ENCODE assay signal across 16 cellular contexts in genomic region chr19:19649159-19649558, GRCh38. TPM values are rescaled to one million over a fixed set of nuclear protein-coding genes. Genes with fewer than 3 reads are reported as not detected.
"Had no signal": no experiment of that assay in that cellular context is flagged by ENCODE, and none has a peak within 500 bp of the region (broad histone marks: within the 10 kb centered on the region; RNA-seq: fewer than 3 reads in every experiment).

No MANE protein-coding gene starts in this region.

- H3K27ac ChIP-seq: dorsolateral prefrontal cortex, esophagus muscularis mucosa, right atrium auricular region, tibial nerve, uterus had no signal

- H3K4me3 ChIP-seq: dorsolateral prefrontal cortex, esophagus muscularis mucosa, right atrium auricular region, tibial nerve, uterus had no signal

- H3K4me1 Mint-ChIP-seq: activated B cell treated with CpG ODN at 0.5 μM for 24 hours had no signal

- H3K36me3 ChIP-seq: uterus had no signal

- H3K4me1 ChIP-seq: uterus had no signal

- DNase-seq: activated B cell treated with CpG ODN at 0.5 μM for 24 hours; activated CD4-positive, alpha-beta T cell treated with anti-CD3 and anti-CD28 coated beads for 48 hours; activated T-cell treated with anti-CD3 and anti-CD28 coated beads for 4 hours; dorsolateral prefrontal cortex; islet precursor cell; naive B cell; nucleus accumbens; stimulated activated CD4-positive, alpha-beta T cell treated with anti-CD3 and anti-CD28 coated beads, Interleukin-4, amount 100 ng/mL, for 1 hour; stimulated activated naive CD4-positive, alpha-beta T cell treated with Interleukin-2 at 50 U/mL for 16 hours; substantia nigra had no signal

- H3K27ac Mint-ChIP-seq: activated B cell treated with CpG ODN at 0.5 μM for 24 hours, progenitor cell of endocrine pancreas had no signal

- H3K9me3 ChIP-seq: esophagus muscularis mucosa, right atrium auricular region, tibial nerve, uterus had no signal

- H3K27me3 ChIP-seq: dorsolateral prefrontal cortex, esophagus muscularis mucosa, right atrium auricular region, tibial nerve, uterus had no signal

- H3K4me3 Mint-ChIP-seq: activated B cell treated with CpG ODN at 0.5 μM for 24 hours had no signal

- H3K9me3 Mint-ChIP-seq: activated B cell treated with CpG ODN at 0.5 μM for 24 hours, naive B cell had no signal

- H3K27me3 Mint-ChIP-seq: activated B cell treated with CpG ODN at 0.5 μM for 24 hours, naive B cell, progenitor cell of endocrine pancreas had no signal

RNA-seq across cellular contexts. Expression of gene PBX4, which starts 30.7 kb away (rescaled TPM):
- total RNA-seq: lung microvascular endothelial cell, right atrium auricular region had no signal
